Comparison of ENCODE assay signal across 2 cellular contexts in genomic region chr17:20127660-20128413, GRCh38.
TF ChIP-seq lines count a peak whose summit lies in the region.

No MANE protein-coding gene starts in this region.

TF ChIP-seq in IMR-90, 13 proteins besides CTCF, POLR2A, EP300 and RAD21 (continued from another document):
- TF ChIP-seq SMC3 (IDR thresholded peaks at IDR 0.05; ENCODE audit: low read depth, low read length) = 0 out of 2 replicates have a peak, but pooled peaks have one; percentile 12
- 0 out of 2 replicates have a peak, but pooled peaks have one; percentile 24 for TF ChIP-seq MXI1 (IDR thresholded peaks at IDR 0.05; ENCODE audit: borderline replicate concordance, low read depth, low read length)
- TF ChIP-seq RFX5 (IDR thresholded peaks at IDR 0.05; ENCODE audit: low read depth, low read length) = no peak
- TF ChIP-seq NFE2L2 (IDR thresholded peaks at IDR 0.05; ENCODE audit: low read depth, low read length) = no peak
- TF ChIP-seq ELK1 (IDR thresholded peaks at IDR 0.05; ENCODE audit: borderline replicate concordance, low read depth, low read length) = no peak
- peak; percentile 81 for TF ChIP-seq CEBPB (IDR thresholded peaks at IDR 0.05; ENCODE audit: low read depth, low read length)
- TF ChIP-seq MAFK (IDR thresholded peaks at IDR 0.05; ENCODE audit: low read depth, low read length) = peak; percentile 38; the same call in 1 of the 2 replicates
- TF ChIP-seq RCOR1 (IDR thresholded peaks at IDR 0.05; ENCODE audit: insufficient replicate concordance, low read length) = peak; percentile 95
- TF ChIP-seq, protein P1, sequence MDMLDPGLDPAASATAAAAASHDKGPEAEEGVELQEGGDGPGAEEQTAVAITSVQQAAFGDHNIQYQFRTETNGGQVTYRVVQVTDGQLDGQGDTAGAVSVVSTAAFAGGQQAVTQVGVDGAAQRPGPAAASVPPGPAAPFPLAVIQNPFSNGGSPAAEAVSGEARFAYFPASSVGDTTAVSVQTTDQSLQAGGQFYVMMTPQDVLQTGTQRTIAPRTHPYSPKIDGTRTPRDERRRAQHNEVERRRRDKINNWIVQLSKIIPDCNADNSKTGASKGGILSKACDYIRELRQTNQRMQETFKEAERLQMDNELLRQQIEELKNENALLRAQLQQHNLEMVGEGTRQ (IDR thresholded peaks at IDR 0.05; ENCODE audit: low read depth, low read length) = no peak
- peak; percentile 92 for TF ChIP-seq FOS (IDR thresholded peaks at IDR 0.05; ENCODE audit: low read depth, low read length)
- TF ChIP-seq BHLHE40 (IDR thresholded peaks at IDR 0.05; ENCODE audit: low read depth, low read length) = peak; percentile 72
- no peak for TF ChIP-seq CHD1 (IDR thresholded peaks at IDR 0.05; ENCODE audit: low read depth, low read length)

TF ChIP-seq in neural cell, 6 proteins besides CTCF, POLR2A, EP300 and RAD21:
- no peak for TF ChIP-seq EZH2 (IDR thresholded peaks at IDR 0.05; ENCODE audit: borderline replicate concordance, insufficient read depth, low read length, poor library complexity, severe bottlenecking)
- peak; percentile 41 for TF ChIP-seq SMC3 (conservative IDR thresholded peaks at IDR 0.05; ENCODE audit: poor library complexity)
- TF ChIP-seq REST (IDR thresholded peaks at IDR 0.05; ENCODE audit: borderline replicate concordance) = no peak
- TF ChIP-seq TAF1 (IDR thresholded peaks at IDR 0.05; ENCODE audit: low read depth) = no peak
- TF ChIP-seq MXI1 (conservative IDR thresholded peaks at IDR 0.05; ENCODE audit: poor library complexity, severe bottlenecking) = no peak
- TF ChIP-seq POLR2AphosphoS5 (IDR thresholded peaks at IDR 0.05) = peak; percentile 96
